19 cellular contexts compared by ENCODE assay signal in genomic region chr6:81606965-81607381, GRCh38.
A peak's percentile ranks its signal among the peaks of the same experiment; 100 is the strongest.
DNase-seq lines count a peak whose midpoint lies in the region; ATAC-seq and TF ChIP-seq lines count a peak whose summit lies in the region.
"Had no signal": no experiment of that assay in that cellular context is flagged by ENCODE, and none has a peak within 500 bp of the region (broad histone marks: within the 10 kb centered on the region; RNA-seq: fewer than 3 reads in every experiment).

No MANE protein-coding gene starts in this region.

- H3K9me3 Mint-ChIP-seq in nephron progenitor cell (no peaks in the 10 kb centered on the region), natural killer cell (peaks cover 7 to 12% of the 10 kb centered on the region in 2 donors)

- ATAC-seq in SK-N-SH treated with all-trans-retinoic acid at 6 μM for 48 hours (peak; percentile 79), natural killer cell (no peak)
- ATAC-seq: activated T-cell treated with anti-CD3 and anti-CD28 coated beads, Interleukin-2, amount 50 U/mL, for 72 hours had no signal

- H3K4me1 Mint-ChIP-seq in nephron progenitor cell (no peaks in the 10 kb centered on the region), natural killer cell (no peaks in the 10 kb centered on the region)
- H3K4me1 Mint-ChIP-seq: activated naive CD8-positive, alpha-beta T cell treated with anti-CD3 and anti-CD28 coated beads for 36 hours had no signal

- intact Hi-C loops in natural killer cell (cut with micrococcal nuclease), result no loop called here

- H3K27me3 Mint-ChIP-seq in nephron progenitor cell (ENCODE audit: low read depth, poor library complexity), result peaks cover 5% of the 10 kb centered on the region
- no peaks in the 10 kb centered on the region for H3K27me3 Mint-ChIP-seq in natural killer cell (ENCODE audit: low read depth in 2 of 2)
- H3K27me3 Mint-ChIP-seq: activated naive CD8-positive, alpha-beta T cell treated with anti-CD3 and anti-CD28 coated beads for 36 hours; CD4-positive, alpha-beta T cell had no signal

- H3K4me3 Mint-ChIP-seq in nephron progenitor cell (no peak overlapping the region), natural killer cell (no peak overlapping the region)
- H3K4me3 Mint-ChIP-seq: activated naive CD8-positive, alpha-beta T cell treated with anti-CD3 and anti-CD28 coated beads for 36 hours; activated T-cell treated with anti-CD3 and anti-CD28 coated beads, Interleukin-2, amount 50 U/mL, for 72 hours; CD4-positive, alpha-beta T cell; T-helper 2 cell treated with Interferon-gamma antibody and Interleukin-4, amounts not matched to agents 5 μg/mL and 100 μg/mL, for 36 hours had no signal

- H3K4me3 ChIP-seq in skeletal muscle satellite cell (ENCODE audit: low read length), result peak overlapping the region; percentile 45
- H3K4me3 ChIP-seq: lung had no signal

- H3K9me3 ChIP-seq in skeletal muscle satellite cell (replicated peaks; ENCODE audit: low read length), result no peaks in the 10 kb centered on the region

- peak overlapping the region; percentile 72 for H3K4me2 ChIP-seq in skeletal muscle satellite cell (ENCODE audit: low read length)

- TF ChIP-seq CTCF in nephron progenitor cell (IDR thresholded peaks at IDR 0.05) (no peak), natural killer cell (IDR thresholded peaks at IDR 0.05) (no peak)

- peak overlapping the region; percentile 67 for H3K9ac ChIP-seq in skeletal muscle satellite cell (ENCODE audit: low read depth, low read length)

- H3K36me3 ChIP-seq in skeletal muscle satellite cell (ENCODE audit: insufficient read depth, low read length), result no peaks in the 10 kb centered on the region

- no peaks in the 10 kb centered on the region for H3K27me3 ChIP-seq in skeletal muscle satellite cell (ENCODE audit: control insufficient read depth, insufficient read depth, low read length)

- H3K4me1 ChIP-seq in skeletal muscle satellite cell (ENCODE audit: control insufficient read depth, insufficient read depth, low read length), result peaks cover 26% of the 10 kb centered on the region

- H3K27ac Mint-ChIP-seq in nephron progenitor cell (no peak overlapping the region), natural killer cell (no peak overlapping the region)
- H3K27ac Mint-ChIP-seq: activated naive CD8-positive, alpha-beta T cell treated with anti-CD3 and anti-CD28 coated beads for 36 hours; activated T-cell treated with anti-CD3 and anti-CD28 coated beads, Interleukin-2, amount 50 U/mL, for 72 hours; CD4-positive, alpha-beta T cell; T-helper 2 cell treated with Interferon-gamma antibody and Interleukin-4, amounts not matched to agents 5 μg/mL and 100 μg/mL, for 36 hours had no signal

- DNase-seq in GM03348 (ENCODE audit: low spot score), result peak; percentile 48
- peak; percentile 74 for DNase-seq in fibroblast of gingiva (ENCODE audit: low read depth)
- no peak for DNase-seq in HUDEP-2 (lab: John Stamatoyannopoulos, UW; ENCODE audit: unreplicated experiment in 76 of 76)
- DNase-seq in nephron progenitor cell, result no peak
- no peak for DNase-seq in natural killer cell
- no peak for DNase-seq in HuH-7 (ENCODE audit: low spot score)
- DNase-seq: activated naive CD8-positive, alpha-beta T cell treated with anti-CD3 and anti-CD28 coated beads for 36 hours; activated T-cell treated with anti-CD3 and anti-CD28 coated beads, Interleukin-2, amount 50 U/mL, for 72 hours; CD4-positive, alpha-beta T cell; glutamatergic neuron; NCI-H2029 treated with DMSO at 0.1 percent for 48 hours; NCI-H510A; SHP77; stimulated activated naive CD4-positive, alpha-beta T cell; trophoblast cell had no signal

- H3K36me3 Mint-ChIP-seq in nephron progenitor cell (ENCODE audit: low read depth) (no peaks in the 10 kb centered on the region), natural killer cell (no peaks in the 10 kb centered on the region)
- H3K36me3 Mint-ChIP-seq: activated naive CD8-positive, alpha-beta T cell treated with anti-CD3 and anti-CD28 coated beads for 36 hours had no signal

TF ChIP-seq in SK-N-SH treated with all-trans-retinoic acid at 6 μM for 48 hours, 23 proteins besides CTCF, POLR2A, EP300 and RAD21:
- TF ChIP-seq CREB5 (CRISPR knock-in tag; IDR thresholded peaks at IDR 0.05; ENCODE audit: low read depth), result no peak
- peak; percentile 48 for TF ChIP-seq ISL1 (CRISPR knock-in tag; IDR thresholded peaks at IDR 0.05)

Comparison
In these comparisons a context has a peak if more than half of its experiments do, and no peak if none do; other contexts are left out.
1. DNase-seq: peak in GM03348 (single experiment) and fibroblast of gingiva (single experiment); none in HUDEP-2 (0 of 76), nephron progenitor cell (single experiment), natural killer cell (single experiment) and HuH-7 (single experiment).